18 cellular contexts compared by ENCODE assay signal in the genomic region with DNA sequence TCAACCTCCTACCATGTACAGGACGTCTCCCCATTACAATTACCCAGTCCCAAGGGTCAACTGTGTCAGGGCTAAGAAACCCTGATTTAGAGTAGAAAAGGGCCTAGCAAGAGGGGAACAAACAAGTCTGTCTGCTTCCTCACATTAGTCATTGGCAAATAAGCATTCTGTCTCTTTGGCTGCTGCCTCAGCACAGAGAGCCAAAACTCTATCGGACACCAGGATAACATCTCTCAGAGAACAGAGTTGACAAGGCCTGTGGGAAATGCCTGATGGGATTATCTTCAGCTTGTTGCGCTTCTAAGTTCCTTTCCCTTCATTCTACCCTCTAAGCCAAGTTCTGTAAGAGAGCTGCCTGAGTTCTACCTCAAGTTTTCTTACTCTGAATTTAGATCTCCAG. TPM values are rescaled to one million over a fixed set of nuclear protein-coding genes. Genes with fewer than 3 reads are reported as not detected.
DNase-seq lines count a peak whose midpoint lies in the region; ATAC-seq and TF ChIP-seq lines count a peak whose summit lies in the region.
"Had no signal": no experiment of that assay in that cellular context is flagged by ENCODE, and none has a peak within 500 bp of the region (broad histone marks: within the 10 kb centered on the region; RNA-seq: fewer than 3 reads in every experiment).

No MANE protein-coding gene starts in this region.

- intact Hi-C loops in Right ventricle myocardium inferior (cut with DNase I), result no loop called here

- H3K27me3 Mint-ChIP-seq in neural progenitor cell (ENCODE audit: insufficient read depth, low read depth) (peaks cover 6% of the 10 kb centered on the region), mesothelial cell of epicardium (ENCODE audit: low read depth) (peaks cover 46% of the 10 kb centered on the region)

- H3K9me3 ChIP-seq in right atrium auricular region (no peaks in the 10 kb centered on the region), SJSA1 (replicated peaks) (no peaks in the 10 kb centered on the region), neural progenitor cell (ENCODE audit: low read depth) (no peaks in the 10 kb centered on the region)
- H3K9me3 ChIP-seq: BLaER1, Caco-2 had no signal

- H3K27ac Mint-ChIP-seq in neural progenitor cell, result no peak overlapping the region
- H3K27ac Mint-ChIP-seq in mesothelial cell of epicardium, result no peak overlapping the region
- H3K27ac Mint-ChIP-seq: CD8-positive, alpha-beta memory T cell had no signal

- H3K9me3 Mint-ChIP-seq in neural progenitor cell (peaks cover 6% of the 10 kb centered on the region), mesothelial cell of epicardium (no peaks in the 10 kb centered on the region)

- no peak for TF ChIP-seq CTCF in right atrium auricular region (IDR thresholded peaks at IDR 0.05)
- no peak for TF ChIP-seq CTCF in fibroblast of the aortic adventitia (IDR thresholded peaks at IDR 0.05; ENCODE audit: insufficient read depth, low read length)
- no peak for TF ChIP-seq CTCF in neural progenitor cell (IDR thresholded peaks at IDR 0.05)
- no peak for TF ChIP-seq CTCF in mesothelial cell of epicardium (IDR thresholded peaks at IDR 0.05; ENCODE audit: unreplicated experiment)

- no peaks in the 10 kb centered on the region for H3K36me3 ChIP-seq in right atrium auricular region
- H3K36me3 ChIP-seq in SJSA1, result no peaks in the 10 kb centered on the region
- no peaks in the 10 kb centered on the region for H3K36me3 ChIP-seq in neural progenitor cell
- H3K36me3 ChIP-seq: BLaER1 had no signal

- no peaks in the 10 kb centered on the region for H3K36me3 Mint-ChIP-seq in neural progenitor cell
- H3K36me3 Mint-ChIP-seq in mesothelial cell of epicardium, result no peaks in the 10 kb centered on the region
- H3K36me3 Mint-ChIP-seq: CD8-positive, alpha-beta memory T cell had no signal

- no peaks in the 10 kb centered on the region for H3K79me2 ChIP-seq in neural progenitor cell (ENCODE audit: low read depth)

- peak overlapping the region; percentile 19 for H3K4me2 ChIP-seq in neural progenitor cell
- H3K4me2 ChIP-seq: BLaER1 had no signal

- H3K4me3 ChIP-seq in right atrium auricular region, result no peak overlapping the region
- H3K4me3 ChIP-seq in SJSA1, result no peak overlapping the region
- H3K4me3 ChIP-seq in fibroblast of the aortic adventitia (ENCODE audit: low read depth, low read length), result no peak overlapping the region
- no peak overlapping the region for H3K4me3 ChIP-seq in neural progenitor cell
- H3K4me3 ChIP-seq: BLaER1, GM12878, GM23248 had no signal

- H2AFZ ChIP-seq in neural progenitor cell (replicated peaks), result no peak overlapping the region
- H2AFZ ChIP-seq: GM23248 had no signal

- H3K4me3 Mint-ChIP-seq in neural progenitor cell (no peak overlapping the region), mesothelial cell of epicardium (no peak overlapping the region)
- H3K4me3 Mint-ChIP-seq: CD8-positive, alpha-beta memory T cell had no signal

- H4K20me1 ChIP-seq in neural progenitor cell (ENCODE audit: low read depth), result no peaks in the 10 kb centered on the region
- H4K20me1 ChIP-seq: BLaER1 had no signal

- DNase-seq in Right ventricle myocardium inferior (ENCODE audit: missing footprints), result no peak
- no peak for DNase-seq in right atrium auricular region (ENCODE audit: low spot score)
- no peak for DNase-seq in SJSA1 (ENCODE audit: low read depth in 1 of 2, low spot score in 2 of 2)
- DNase-seq in fibroblast of the aortic adventitia (ENCODE audit: low read depth), result peak; percentile 18
- DNase-seq in neural progenitor cell (ENCODE audit: low spot score), result no peak
- no peak for DNase-seq in NOMO-1 treated with DMSO at 0.1 percent for 48 hours (lab: John Stamatoyannopoulos, UW; ENCODE audit: unreplicated experiment)
- no peak for DNase-seq in mesothelial cell of epicardium (ENCODE audit: low spot score in 2 of 2, unreplicated experiment in 2 of 2)
- DNase-seq in HT-29 (ENCODE audit: low spot score), result no peak
- DNase-seq: 8988T; AML-193; Caco-2; CD8-positive, alpha-beta memory T cell; DMS 273 treated with DMSO at 0.1 percent for 48 hours; GM23248 had no signal

- peaks cover 0 to 9% of the 10 kb centered on the region in 2 donors for H3K4me1 ChIP-seq in right atrium auricular region
- peaks cover 22% of the 10 kb centered on the region for H3K4me1 ChIP-seq in SJSA1 (replicated peaks)
- peaks cover 10% of the 10 kb centered on the region for H3K4me1 ChIP-seq in neural progenitor cell
- H3K4me1 ChIP-seq: BLaER1 had no signal

- H3K4me1 Mint-ChIP-seq in neural progenitor cell (peaks cover 3% of the 10 kb centered on the region), mesothelial cell of epicardium (no peaks in the 10 kb centered on the region)

- peak; percentile 76 for ATAC-seq in Right ventricle myocardium inferior
- ATAC-seq: GM12878, HCT116 had no signal

- H3K27me3 ChIP-seq in right atrium auricular region, result no peaks in the 10 kb centered on the region
- no peaks in the 10 kb centered on the region for H3K27me3 ChIP-seq in SJSA1 (replicated peaks)
- H3K27me3 ChIP-seq in neural progenitor cell, result no peaks in the 10 kb centered on the region
- H3K27me3 ChIP-seq: BLaER1 had no signal

- no peak overlapping the region for H3K27ac ChIP-seq in right atrium auricular region
- peak overlapping the region; percentile 59 for H3K27ac ChIP-seq in SJSA1
- no peak overlapping the region for H3K27ac ChIP-seq in neural progenitor cell
- H3K27ac ChIP-seq: BLaER1, GM23248 had no signal

- H3F3A ChIP-seq in neural progenitor cell (ENCODE audit: low read depth), result no peaks in the 10 kb centered on the region

- no peak overlapping the region for H3K9ac ChIP-seq in neural progenitor cell
- H3K9ac ChIP-seq: BLaER1, GM23248 had no signal

RNA-seq across cellular contexts. Expression of a gene that starts 19.0 kb away (rescaled TPM):
- total RNA-seq in Right ventricle myocardium inferior (0.14 TPM), right atrium auricular region (not detected), fibroblast of the aortic adventitia (ENCODE audit: low replicate concordance) (not detected in 2 replicates), neural progenitor cell (ENCODE audit: low replicate concordance) (not detected in 2 replicates), mesothelial cell of epicardium (not detected in 3 replicates)
- total RNA-seq in SJSA1 (2014; rRNA removed; shearing (Covaris generic)), result not detected in 2 replicates
- not detected in 2 replicates for total RNA-seq in HT-29 (2014; rRNA removed; shearing (Covaris generic))
- total RNA-seq: Caco-2; CD8-positive, alpha-beta memory T cell; Daoy; GM12878; GM23248 had no signal

RNA-seq across cellular contexts. Expression of a gene that starts 43.0 kb away (rescaled TPM):
- total RNA-seq in Right ventricle myocardium inferior, result 135 TPM
- total RNA-seq in right atrium auricular region, result 10 to 100 TPM; 25.6 to 26.4 TPM
- 3.8 and 4.9 TPM in 2 replicates for total RNA-seq in SJSA1 (2014; rRNA removed; shearing (Covaris generic))
- total RNA-seq in fibroblast of the aortic adventitia (ENCODE audit: low replicate concordance), result 0.99 and 2.5 TPM in 2 replicates
- not detected in 2 replicates for total RNA-seq in neural progenitor cell (ENCODE audit: low replicate concordance)
- 4.0 to 5.2 TPM (median 4.8 TPM) in 3 replicates for total RNA-seq in mesothelial cell of epicardium
- total RNA-seq in HT-29 (2014; rRNA removed; shearing (Covaris generic)), result 39.9 and 47.0 TPM in 2 replicates
